In genomic region chr6:139676718-139677117, GRCh38 we compare ENCODE assay signal across 26 cellular contexts.
"Had no signal": no experiment of that assay in that cellular context is flagged by ENCODE, and none has a peak within 500 bp of the region (broad histone marks: within the 10 kb centered on the region; RNA-seq: fewer than 3 reads in every experiment).

No MANE protein-coding gene starts in this region.

- H3K4me3 ChIP-seq: ascending aorta, breast epithelium, coronary artery, dorsolateral prefrontal cortex, esophagus squamous epithelium had no signal

- DNase-seq: activated CD4-positive, alpha-beta memory T cell treated with anti-CD3 and anti-CD28 coated beads, Interleukin-2, amount 10 ng/mL, durations not matched to agents 7 days and 5 days; activated CD4-positive, alpha-beta T cell treated with anti-CD3 and anti-CD28 coated beads for 1 hour; activated CD4-positive, alpha-beta T cell treated with anti-CD3 and anti-CD28 coated beads for 4 hours; activated CD4-positive, alpha-beta T cell treated with anti-CD3 and anti-CD28 coated beads, Interleukin-2, amount 10 ng/mL, durations not matched to agents 7 days and 5 days; activated CD4-positive, alpha-beta T cell treated with anti-CD3 and anti-CD28 coated beads, Interleukin-2, amount 50 U/mL, for 4 hours; activated CD8-positive, alpha-beta memory T cell treated with anti-CD3 and anti-CD28 coated beads, Interleukin-2, amount 50 U/mL, for 48 hours; activated gamma-delta T cell; activated naive CD4-positive, alpha-beta T cell; activated naive CD4-positive, alpha-beta T cell treated with anti-CD3 and anti-CD28 coated beads, Interleukin-2, amount 10 ng/mL, durations not matched to agents 7 days and 5 days; activated naive CD8-positive, alpha-beta T cell treated with anti-CD3 and anti-CD28 coated beads, Interleukin-2, amount 10 ng/mL, durations not matched to agents 7 days and 5 days; activated T-cell treated with anti-CD3 and anti-CD28 coated beads for 4 hours; activated T-cell treated with anti-CD3 and anti-CD28 coated beads, Interleukin-2, amount 50 U/mL, for 24 hours; activated T-cell treated with anti-CD3 and anti-CD28 coated beads, Interleukin-2, amount 50 U/mL, for 72 hours; dorsolateral prefrontal cortex; effector memory CD4-positive, alpha-beta T cell; endodermal cell; esophagus squamous epithelium; head of caudate nucleus; hippocampal formation; T-helper 2 cell had no signal

- FAIRE-seq: frontal cortex had no signal

- H3K36me3 ChIP-seq: ascending aorta, breast epithelium, esophagus squamous epithelium had no signal

- H3K27me3 ChIP-seq: ascending aorta, breast epithelium, dorsolateral prefrontal cortex, esophagus squamous epithelium had no signal

- ATAC-seq: activated naive CD4-positive, alpha-beta T cell treated with anti-CD3 and anti-CD28 coated beads, Interleukin-2, amount 50 U/mL, for 72 hours; activated T-cell treated with anti-CD3 and anti-CD28 coated beads, Interleukin-2, amount 50 U/mL, for 72 hours; WTC11 had no signal
